In the genomic region with DNA sequence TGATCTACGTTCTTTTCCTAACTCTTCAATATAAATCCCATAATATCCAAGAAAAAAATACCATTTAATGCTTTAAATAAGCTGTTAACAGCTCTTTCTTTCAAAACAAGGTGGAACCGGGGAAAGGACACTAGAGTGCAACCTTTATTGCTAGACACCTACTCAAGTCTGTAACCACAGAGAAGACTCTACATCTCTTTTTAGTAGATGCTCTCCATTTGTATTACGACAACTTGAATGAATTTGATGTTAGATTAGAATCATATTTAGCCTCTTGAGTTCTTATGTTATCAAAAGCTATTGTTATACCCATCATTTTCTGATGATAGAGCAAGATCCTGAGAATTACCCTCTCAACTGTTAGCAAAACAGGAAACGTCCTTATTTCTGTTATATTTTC, we compare ENCODE assay signal across 28 cellular contexts.
"Had no signal": no experiment of that assay in that cellular context is flagged by ENCODE, and none has a peak within 500 bp of the region (broad histone marks: within the 10 kb centered on the region; RNA-seq: fewer than 3 reads in every experiment).

No MANE protein-coding gene starts in this region.

- H3K79me2 ChIP-seq: parathyroid adenoma had no signal

- H3K27ac ChIP-seq: breast epithelium, gastroesophageal sphincter, neural progenitor cell, parathyroid adenoma, psoas muscle, sigmoid colon, uterus, WERI-Rb-1 had no signal

- H3K9ac ChIP-seq: neural progenitor cell, parathyroid adenoma had no signal

- H3K36me3 Mint-ChIP-seq: stimulated activated memory B cell treated with anti-CD40 and anti-IgM and Interleukin-4, amounts not matched to agents 10 μg/mL and 1 μg/mL and 100 μg/mL, for 72 hours had no signal

- ATAC-seq: activated CD8-positive, alpha-beta memory T cell treated with anti-CD3 and anti-CD28 coated beads, Interleukin-2, amount 10 ng/mL, durations not matched to agents 7 days and 5 days; activated CD8-positive, alpha-beta T cell treated with anti-CD3 and anti-CD28 coated beads, Interleukin-2, amount 10 ng/mL, durations not matched to agents 7 days and 5 days; gastroesophageal sphincter; left cardiac atrium; left ventricle myocardium superior; psoas muscle; stimulated activated memory B cell treated with anti-CD40 and anti-IgM and Interleukin-4, amounts not matched to agents 10 μg/mL and 1 μg/mL and 100 μg/mL, for 72 hours; stimulated activated naive CD8-positive, alpha-beta T cell treated with anti-CD3 and anti-CD28 coated beads, Interleukin-15, amount 100 ng/mL, for 72 hours; T-helper 17 cell had no signal

- H3K4me3 Mint-ChIP-seq: activated CD8-positive, alpha-beta memory T cell treated with anti-CD3 and anti-CD28 coated beads, Interleukin-2, amount 10 ng/mL, durations not matched to agents 7 days and 5 days; activated CD8-positive, alpha-beta T cell treated with anti-CD3 and anti-CD28 coated beads, Interleukin-2, amount 10 ng/mL, durations not matched to agents 7 days and 5 days; neural progenitor cell; stimulated activated memory B cell treated with anti-CD40 and anti-IgM and Interleukin-4, amounts not matched to agents 10 μg/mL and 1 μg/mL and 100 μg/mL, for 72 hours; T-helper 17 cell; type B pancreatic cell had no signal

- H3K27ac Mint-ChIP-seq: activated CD8-positive, alpha-beta memory T cell treated with anti-CD3 and anti-CD28 coated beads, Interleukin-2, amount 10 ng/mL, durations not matched to agents 7 days and 5 days; activated CD8-positive, alpha-beta T cell treated with anti-CD3 and anti-CD28 coated beads, Interleukin-2, amount 10 ng/mL, durations not matched to agents 7 days and 5 days; neural progenitor cell; stimulated activated memory B cell treated with anti-CD40 and anti-IgM and Interleukin-4, amounts not matched to agents 10 μg/mL and 1 μg/mL and 100 μg/mL, for 72 hours; T-helper 17 cell; type B pancreatic cell had no signal

- H3K4me1 ChIP-seq: breast epithelium, gastroesophageal sphincter, neural progenitor cell, parathyroid adenoma, psoas muscle, uterus had no signal

- H3K4me1 Mint-ChIP-seq: stimulated activated memory B cell treated with anti-CD40 and anti-IgM and Interleukin-4, amounts not matched to agents 10 μg/mL and 1 μg/mL and 100 μg/mL, for 72 hours had no signal

- FAIRE-seq: endothelial cell of umbilical vein, keratinocyte, small intestine had no signal

- H3K9me3 ChIP-seq: breast epithelium, gastroesophageal sphincter, psoas muscle, sigmoid colon, uterus had no signal

- H3K27me3 Mint-ChIP-seq: activated CD8-positive, alpha-beta memory T cell treated with anti-CD3 and anti-CD28 coated beads, Interleukin-2, amount 10 ng/mL, durations not matched to agents 7 days and 5 days; stimulated activated memory B cell treated with anti-CD40 and anti-IgM and Interleukin-4, amounts not matched to agents 10 μg/mL and 1 μg/mL and 100 μg/mL, for 72 hours; stimulated activated naive CD8-positive, alpha-beta T cell treated with anti-CD3 and anti-CD28 coated beads, Interleukin-15, amount 100 ng/mL, for 72 hours; T-helper 17 cell; type B pancreatic cell had no signal

- H2AFZ ChIP-seq: neural progenitor cell, parathyroid adenoma had no signal

- H3K27me3 ChIP-seq: breast epithelium, gastroesophageal sphincter, neural progenitor cell, sigmoid colon, uterus had no signal

- DNase-seq: activated CD4-positive, alpha-beta T cell treated with anti-CD3 and anti-CD28 coated beads for 1 hour; activated CD8-positive, alpha-beta memory T cell treated with anti-CD3 and anti-CD28 coated beads, Interleukin-2, amount 10 ng/mL, durations not matched to agents 7 days and 5 days; activated CD8-positive, alpha-beta T cell treated with anti-CD3 and anti-CD28 coated beads, Interleukin-2, amount 10 ng/mL, durations not matched to agents 7 days and 5 days; activated gamma-delta T cell; central memory CD4-positive, alpha-beta T cell; hippocampal formation; left cardiac atrium; left ventricle myocardium superior; occipital lobe; sigmoid colon; small intestine; stimulated activated CD4-positive, alpha-beta T cell treated with anti-CD3 and anti-CD28 coated beads, Interleukin-4, amount 100 ng/mL, for 4 hours; stimulated activated CD8-positive, alpha-beta memory T cell treated with anti-CD3 and anti-CD28 coated beads, Interleukin-4, amount 100 ng/mL, for 48 hours; stimulated activated naive CD8-positive, alpha-beta T cell treated with anti-CD3 and anti-CD28 coated beads, Interleukin-15, amount 100 ng/mL, for 72 hours; substantia nigra; T-helper 17 cell; T1000; uterus; WERI-Rb-1 had no signal

- H3K9me3 Mint-ChIP-seq: stimulated activated memory B cell treated with anti-CD40 and anti-IgM and Interleukin-4, amounts not matched to agents 10 μg/mL and 1 μg/mL and 100 μg/mL, for 72 hours; stimulated activated naive CD8-positive, alpha-beta T cell treated with anti-CD3 and anti-CD28 coated beads, Interleukin-15, amount 100 ng/mL, for 72 hours had no signal

- H3K4me3 ChIP-seq: breast epithelium, gastroesophageal sphincter, neural progenitor cell, psoas muscle, sigmoid colon, uterus had no signal

- H3K4me2 ChIP-seq: neural progenitor cell had no signal

- H3K36me3 ChIP-seq: breast epithelium, gastroesophageal sphincter, neural progenitor cell, sigmoid colon, uterus, WERI-Rb-1 had no signal
